In genomic region chr20:23636908-23637281, GRCh38 we compare ENCODE assay signal across 8 cellular contexts. TPM values are rescaled to one million over a fixed set of nuclear protein-coding genes. Genes with fewer than 3 reads are reported as not detected.
DNase-seq lines count a peak whose midpoint lies in the region; ATAC-seq and TF ChIP-seq lines count a peak whose summit lies in the region.

No MANE protein-coding gene starts in this region.

- DNase-seq in heart right ventricle, result no peak
- DNase-seq in Right ventricle myocardium superior, result no peak
- no peak for DNase-seq in colonic mucosa
- DNase-seq in aorta, result no peak
- DNase-seq in dedifferentiated amniotic fluid mesenchymal stem cell (ENCODE audit: extremely low spot score), result no peak
- DNase-seq in effector CD4-positive, alpha-beta T cell, result no peak

- peak overlapping the region; percentile 92 to 100 (median 98) for H3K27ac ChIP-seq in heart right ventricle
- peak overlapping the region; percentile 96 for H3K27ac ChIP-seq in colonic mucosa
- H3K27ac ChIP-seq in muscle layer of colon (ENCODE audit: low read depth, low read length), result peak overlapping the region; percentile 93
- peak overlapping the region in 1 of 2 donors; percentile 77 for H3K27ac ChIP-seq in aorta (ENCODE audit: low read depth in 1 of 2, low read length in 2 of 2)

- H3K36me3 ChIP-seq in heart right ventricle (peaks cover 0 to 36% (median 11%) of the 10 kb centered on the region in 9 donors), colonic mucosa (no peaks in the 10 kb centered on the region), muscle layer of colon (ENCODE audit: insufficient read depth, low read length) (peaks cover 19% of the 10 kb centered on the region), aorta (ENCODE audit: control insufficient read depth in 1 of 2, insufficient read depth in 2 of 2, low read length in 1 of 2) (peaks cover 0 to 6% of the 10 kb centered on the region in 2 donors)

- WGBS in heart right ventricle, 2 donors, result 29 to 39% methylated on average over 4 of the region's 4 CpGs
- WGBS in aorta, 2 donors, result 13 to 14% methylated on average over 4 of the region's 4 CpGs

- ATAC-seq in heart right ventricle (no peak), Right ventricle myocardium superior (ENCODE audit: poor library complexity) (no peak), aorta (ENCODE audit: low FRiP score) (no peak), HG03565 (IDR thresholded peaks at IDR 0.05; ENCODE audit: unreplicated experiment) (no peak)

- H3K4me3 ChIP-seq in heart right ventricle, result peak overlapping the region; percentile 73 to 100 (median 93)
- H3K4me3 ChIP-seq in colonic mucosa, result peak overlapping the region; percentile 95
- H3K4me3 ChIP-seq in muscle layer of colon (ENCODE audit: low read depth in 1 of 2, low read length in 2 of 2), result peak overlapping the region; percentile 73 to 85
- H3K4me3 ChIP-seq in aorta (ENCODE audit: low read length in 2 of 2), result peak overlapping the region; percentile 70 to 85

- H3K9ac ChIP-seq in colonic mucosa (ENCODE audit: low read depth in 2 of 2, low read length in 2 of 2), result peak overlapping the region; percentile 85 to 92
- H3K9ac ChIP-seq in muscle layer of colon (ENCODE audit: low read length), result peak overlapping the region; percentile 37

- H3K27me3 ChIP-seq in heart right ventricle (no peaks in the 10 kb centered on the region), colonic mucosa (no peaks in the 10 kb centered on the region), muscle layer of colon (ENCODE audit: control insufficient read depth in 1 of 2, insufficient read depth in 2 of 2, low read length in 2 of 2) (no peaks in the 10 kb centered on the region), aorta (ENCODE audit: control insufficient read depth in 1 of 2, insufficient read depth in 2 of 2, low read length in 1 of 2) (no peaks in the 10 kb centered on the region)

- intact Hi-C loops in heart right ventricle (cut with DNase I) (loop anchor here in 5 of 10 donors (2.0 to 10.0 kb wide), 4 partner anchors 32 to 282 kb away; partner anchors contain the start of genes GZF1 (in 2 of the 5), NXT1 (in 2 of the 5) and CST9 (in 1 of the 5)), Right ventricle myocardium superior (cut with DNase I) (no loop called here), colonic mucosa (cut with DNase I) (no loop called here), aorta (cut with DNase I) (no loop called here)

- H3K4me1 ChIP-seq in heart right ventricle (peaks cover 5 to 59% (median 36%) of the 10 kb centered on the region in 9 donors), colonic mucosa (peaks cover 5% of the 10 kb centered on the region), muscle layer of colon (ENCODE audit: insufficient read depth, low read length) (peaks cover 28% of the 10 kb centered on the region), aorta (ENCODE audit: control insufficient read depth in 1 of 2, insufficient read depth in 2 of 2, low read length in 2 of 2) (no peaks in the 10 kb centered on the region)

- TF ChIP-seq CTCF in heart right ventricle (IDR thresholded peaks at IDR 0.05) (no peak), colonic mucosa (IDR thresholded peaks at IDR 0.05) (no peak)

- H3K9me3 ChIP-seq in heart right ventricle, result no peaks in the 10 kb centered on the region
- H3K9me3 ChIP-seq in colonic mucosa, result no peaks in the 10 kb centered on the region
- H3K9me3 ChIP-seq in muscle layer of colon (ENCODE audit: low read length), result no peaks in the 10 kb centered on the region
- H3K9me3 ChIP-seq in aorta (ENCODE audit: control insufficient read depth, low read length), result no peaks in the 10 kb centered on the region

RNA-seq across cellular contexts. Expression of gene CST3, which starts 0.9 kb away (rescaled TPM):
- total RNA-seq in heart right ventricle (1,000 to 10,000 TPM in 1 of 10 donors, 100 to 1,000 TPM in 9; 395 to 1,066 (median 576) TPM), Right ventricle myocardium superior (971 TPM), colonic mucosa (100 to 1,000 TPM; 606 to 666 TPM), aorta (1,000 to 10,000 TPM in 1 of 2 donors, 100 to 1,000 TPM in 1; 837 to 1,105 TPM)
- polyA plus RNA-seq in heart right ventricle (100 to 1,000 TPM; 633 to 805 TPM), aorta (1,000 to 10,000 TPM in 1 of 2 donors, 100 to 1,000 TPM in 1; 584 to 1,561 TPM)

RNA-seq across cellular contexts. Expression of gene CST9, which starts 31.2 kb away (rescaled TPM):
- total RNA-seq in heart right ventricle, result not detected
- not detected for polyA plus RNA-seq in heart right ventricle
- total RNA-seq in Right ventricle myocardium superior, result not detected
- not detected for total RNA-seq in colonic mucosa
- total RNA-seq in aorta, result not detected
- polyA plus RNA-seq in aorta, result not detected

RNA-seq across cellular contexts. Expression of gene CST4, which starts 51.9 kb away (rescaled TPM):
- total RNA-seq in heart right ventricle, result not detected
- polyA plus RNA-seq in heart right ventricle, result not detected
- not detected for total RNA-seq in Right ventricle myocardium superior
- total RNA-seq in colonic mucosa, result not detected
- not detected for total RNA-seq in aorta
- not detected for polyA plus RNA-seq in aorta
